Comparison of ENCODE assay signal across 8 cellular contexts in the genomic region with DNA sequence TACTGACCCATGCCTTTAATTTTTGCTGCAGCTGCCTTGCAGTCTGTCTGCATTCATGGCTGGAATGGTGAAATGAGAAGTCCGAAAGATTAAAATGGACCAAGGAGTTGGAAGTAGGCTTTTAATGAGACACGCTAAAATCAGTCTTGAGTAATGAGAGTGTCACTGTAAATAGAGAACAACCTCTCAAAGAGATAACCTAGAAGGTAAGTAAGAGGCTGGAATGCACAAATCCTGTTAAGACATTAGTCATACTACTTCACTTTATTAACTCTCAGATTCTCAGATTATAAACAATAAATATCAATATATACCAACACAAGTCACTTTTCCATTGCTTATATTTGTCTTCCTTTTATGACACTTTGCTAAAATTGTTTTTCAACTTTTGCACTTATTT.
"Had no signal": no experiment of that assay in that cellular context is flagged by ENCODE, and none has a peak within 500 bp of the region (broad histone marks: within the 10 kb centered on the region; RNA-seq: fewer than 3 reads in every experiment).

No MANE protein-coding gene starts in this region.

- ATAC-seq: GM12878 had no signal

- DNase-seq: GDM1, GF-D8 had no signal

- FAIRE-seq: G401.6, GM12878, GM12891, GM12892, GM18507, GM19239 had no signal

- H3K4me3 ChIP-seq: GM12878 had no signal
